In genomic region chr11:29312817-29313216, GRCh38 we compare ENCODE assay signal across 28 cellular contexts.
A peak's percentile ranks its signal among the peaks of the same experiment; 100 is the strongest.
DNase-seq lines count a peak whose midpoint lies in the region; ATAC-seq and TF ChIP-seq lines count a peak whose summit lies in the region.
"Had no signal": no experiment of that assay in that cellular context is flagged by ENCODE, and none has a peak within 500 bp of the region (broad histone marks: within the 10 kb centered on the region; RNA-seq: fewer than 3 reads in every experiment).

No MANE protein-coding gene starts in this region.

- peak overlapping the region; percentile 91 for H3K27ac Mint-ChIP-seq in HFFc6
- H3K27ac Mint-ChIP-seq in stimulated activated memory B cell treated with anti-CD40 and anti-IgM and Interleukin-4, amounts not matched to agents 10 μg/mL and 1 μg/mL and 100 μg/mL, for 72 hours = no peak overlapping the region
- H3K27ac Mint-ChIP-seq: activated naive CD4-positive, alpha-beta T cell treated with anti-CD3 and anti-CD28 coated beads, Interleukin-2, amount 50 U/mL, for 72 hours; activated T-helper 1 cell treated with anti-CD3 and anti-CD28 coated beads, Interleukin-12 subunit alpha, Interleukin-12 subunit beta, Interleukin-2, Interleukin-4 antibody, amounts not matched to agents 30 ng/mL and 10 ng/mL and 1 ng/mL, durations not matched to agents 14 hours and 24 hours and 36 hours; CD4-positive, alpha-beta memory T cell; GM23338; memory B cell; neural progenitor cell; WTC11 had no signal

- no peak overlapping the region for H3K27ac ChIP-seq in RWPE1
- H3K27ac ChIP-seq: ascending aorta, neural progenitor cell, sigmoid colon, stomach, transverse colon had no signal

- POLR2A ChIA-PET in RWPE1 (lab: Yijun Ruan, JAX; ENCODE audit: low non-redundant PET) = no interaction called here

- H3K9me3 Mint-ChIP-seq in HFFc6 = no peaks in the 10 kb centered on the region
- H3K9me3 Mint-ChIP-seq in stimulated activated memory B cell treated with anti-CD40 and anti-IgM and Interleukin-4, amounts not matched to agents 10 μg/mL and 1 μg/mL and 100 μg/mL, for 72 hours = peaks cover 4% of the 10 kb centered on the region
- H3K9me3 Mint-ChIP-seq: activated T-helper 1 cell treated with anti-CD3 and anti-CD28 coated beads, Interleukin-12 subunit alpha, Interleukin-12 subunit beta, Interleukin-2, Interleukin-4 antibody, amounts not matched to agents 30 ng/mL and 10 ng/mL and 1 ng/mL, durations not matched to agents 14 hours and 24 hours and 36 hours; GM23338; neural progenitor cell; WTC11 had no signal

- H3K4me1 Mint-ChIP-seq in HFFc6 (ENCODE audit: low read depth) = peaks cover 86% of the 10 kb centered on the region
- H3K4me1 Mint-ChIP-seq in stimulated activated memory B cell treated with anti-CD40 and anti-IgM and Interleukin-4, amounts not matched to agents 10 μg/mL and 1 μg/mL and 100 μg/mL, for 72 hours = no peaks in the 10 kb centered on the region
- H3K4me1 Mint-ChIP-seq: CD4-positive, alpha-beta memory T cell; GM23338; memory B cell; neural progenitor cell; WTC11 had no signal

- H3K4me3 ChIP-seq in epithelial cell of esophagus (ENCODE audit: low read length) = no peak overlapping the region
- H3K4me3 ChIP-seq: ascending aorta, GM23338, neural progenitor cell, sigmoid colon, stomach, transverse colon had no signal

- TF ChIP-seq CTCF in HFFc6 (IDR thresholded peaks at IDR 0.05) (no peak), RWPE1 (conservative IDR thresholded peaks at IDR 0.05; ENCODE audit: low read depth) (no peak), epithelial cell of esophagus (IDR thresholded peaks at IDR 0.05; ENCODE audit: insufficient read depth, low read depth, low read length, missing control alignments) (no peak)

- CTCF ChIA-PET in RWPE1 (lab: Yijun Ruan, JAX) = interaction anchor here (0.7 kb wide), 1 partner anchor 32 kb away, joined by 3 read pairs; no protein-coding TSS in a partner anchor

- peaks cover 24% of the 10 kb centered on the region for H3K36me3 Mint-ChIP-seq in HFFc6 (ENCODE audit: low read depth)
- H3K36me3 Mint-ChIP-seq in stimulated activated memory B cell treated with anti-CD40 and anti-IgM and Interleukin-4, amounts not matched to agents 10 μg/mL and 1 μg/mL and 100 μg/mL, for 72 hours = no peaks in the 10 kb centered on the region
- H3K36me3 Mint-ChIP-seq: activated naive CD4-positive, alpha-beta T cell treated with anti-CD3 and anti-CD28 coated beads, Interleukin-2, amount 50 U/mL, for 72 hours; CD4-positive, alpha-beta memory T cell; memory B cell; neural progenitor cell; WTC11 had no signal

- peak; percentile 38 for DNase-seq in HFFc6
- DNase-seq in RWPE1 (ENCODE audit: low spot score) = peak; percentile 70
- DNase-seq in epithelial cell of esophagus (ENCODE audit: low read depth) = peak; percentile 89
- DNase-seq in kidney glomerular epithelial cell (lab: John Stamatoyannopoulos, UW) = peak; percentile 11
- DNase-seq in activated CD4-positive, alpha-beta T cell treated with anti-CD3 and anti-CD28 coated beads, Interleukin-2, amount 50 U/mL, for 1 hour = no peak
- DNase-seq in NCI-H1092 (lab: John Stamatoyannopoulos, UW) = no peak
- DNase-seq: CD4-positive, alpha-beta memory T cell; DMS 273 treated with DMSO at 0.1 percent for 48 hours; effector CD4-positive, alpha-beta T cell; erythroblast; left colon; NCI-H1092 treated with DMSO at 0.1 percent for 48 hours; NCI-H2029; sigmoid colon; stimulated activated CD4-positive, alpha-beta T cell treated with anti-CD3 and anti-CD28 coated beads, Interleukin-15, amount 100 ng/mL, for 24 hours; stomach; SW 1271; T1000; transverse colon had no signal

- no peak for ATAC-seq in HG03565 (IDR thresholded peaks at IDR 0.05; ENCODE audit: unreplicated experiment)
- ATAC-seq in stimulated activated memory B cell treated with anti-CD40 and anti-IgM and Interleukin-4, amounts not matched to agents 10 μg/mL and 1 μg/mL and 100 μg/mL, for 72 hours = no peak
- ATAC-seq: activated naive CD4-positive, alpha-beta T cell treated with anti-CD3 and anti-CD28 coated beads, Interleukin-2, amount 50 U/mL, for 72 hours; GM23338; left colon; WTC11 had no signal

- H3K4me3 Mint-ChIP-seq in HFFc6 = no peak overlapping the region
- no peak overlapping the region for H3K4me3 Mint-ChIP-seq in stimulated activated memory B cell treated with anti-CD40 and anti-IgM and Interleukin-4, amounts not matched to agents 10 μg/mL and 1 μg/mL and 100 μg/mL, for 72 hours
- H3K4me3 Mint-ChIP-seq: activated T-helper 1 cell treated with anti-CD3 and anti-CD28 coated beads, Interleukin-12 subunit alpha, Interleukin-12 subunit beta, Interleukin-2, Interleukin-4 antibody, amounts not matched to agents 30 ng/mL and 10 ng/mL and 1 ng/mL, durations not matched to agents 14 hours and 24 hours and 36 hours; CD4-positive, alpha-beta memory T cell; GM23338; memory B cell; neural progenitor cell; WTC11 had no signal

- H3K27me3 Mint-ChIP-seq in HFFc6 (ENCODE audit: insufficient read depth) = no peaks in the 10 kb centered on the region
- H3K27me3 Mint-ChIP-seq in stimulated activated memory B cell treated with anti-CD40 and anti-IgM and Interleukin-4, amounts not matched to agents 10 μg/mL and 1 μg/mL and 100 μg/mL, for 72 hours = no peaks in the 10 kb centered on the region
- H3K27me3 Mint-ChIP-seq: CD4-positive, alpha-beta memory T cell; memory B cell had no signal

Comparison
In these comparisons a context has a peak if more than half of its experiments do, and no peak if none do; other contexts are left out.
1. DNase-seq: peak in HFFc6 (single experiment), RWPE1 (single experiment), epithelial cell of esophagus (single experiment) and kidney glomerular epithelial cell (single experiment); none in activated CD4-positive, alpha-beta T cell treated with anti-CD3 and anti-CD28 coated beads, Interleukin-2, amount 50 U/mL, for 1 hour (single experiment) and NCI-H1092 (single experiment).